1 cellular context compared by ENCODE assay signal in the genomic region with DNA sequence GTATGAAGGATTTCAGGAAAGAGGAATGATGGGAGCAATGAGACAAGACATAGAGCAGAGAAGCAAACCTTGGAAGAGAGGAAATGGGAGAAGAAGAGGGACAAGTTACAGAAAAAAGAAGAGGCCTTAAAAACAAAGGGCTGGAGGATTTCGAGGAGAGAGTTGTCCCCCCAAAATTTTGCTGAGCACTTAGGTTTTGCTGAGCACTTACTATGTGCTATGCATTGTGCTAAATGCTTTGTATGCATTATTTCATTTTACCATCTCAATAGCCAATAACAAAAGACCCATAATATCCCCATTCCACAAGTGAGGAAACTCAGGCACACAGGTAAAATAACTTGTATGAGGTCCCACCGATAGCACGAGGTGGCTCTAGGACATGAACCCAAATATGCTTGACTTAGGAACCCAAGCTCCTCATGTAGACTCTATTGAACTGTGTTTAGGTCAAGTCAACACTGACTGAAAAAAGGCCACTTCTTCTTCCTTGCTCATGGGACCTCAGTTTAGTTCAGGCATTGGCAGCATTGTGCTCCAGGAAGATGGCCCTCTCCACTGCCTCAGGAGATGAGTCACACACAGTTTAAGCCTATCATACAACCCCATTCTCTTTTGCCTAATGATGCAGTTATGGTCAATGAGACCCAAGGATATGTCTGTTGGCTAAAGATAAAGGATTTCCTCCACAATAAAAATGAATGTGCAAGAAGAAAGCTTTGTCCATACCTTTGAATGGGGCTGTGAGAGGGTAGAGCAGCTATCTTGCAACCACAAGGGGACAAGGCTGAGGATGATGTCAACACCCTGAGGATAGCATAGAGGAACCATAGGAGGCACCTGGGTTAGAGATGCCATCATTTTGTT.
TF ChIP-seq lines count a peak whose summit lies in the region.

No MANE protein-coding gene starts in this region.

TF ChIP-seq in K562, 482 proteins besides CTCF, POLR2A, EP300 and RAD21 (continued from another document and continues in another):
- TF ChIP-seq GATAD2A (IDR thresholded peaks at IDR 0.05) (peak; percentile 11; the same call in 1 of the 2 replicates), XRCC5 (IDR thresholded peaks at IDR 0.05; ENCODE audit: low read depth, low read length) (no peak), ZNF121 (CRISPR knock-in tag; conservative IDR thresholded peaks at IDR 0.05) (no peak), BACH1 (tag; IDR thresholded peaks at IDR 0.05) (peak; percentile 80; the same call in 1 of the 2 replicates), THAP12 (CRISPR knock-in tag; IDR thresholded peaks at IDR 0.05) (no peak), ZNF707 (CRISPR knock-in tag; conservative IDR thresholded peaks at IDR 0.05) (no peak), BRCA1 (IDR thresholded peaks at IDR 0.05) (no peak), BRCA1 (CRISPR knock-in tag; IDR thresholded peaks at IDR 0.05) (no peak), SPI1 (IDR thresholded peaks at IDR 0.05; ENCODE audit: borderline replicate concordance, low read depth, low read length) (0 out of 2 replicates have a peak, but pooled peaks have one; percentile 38), ZNF407 (IDR thresholded peaks at IDR 0.05; ENCODE audit: low read depth) (no peak), OTX1 (CRISPR knock-in tag; IDR thresholded peaks at IDR 0.05) (no peak), POLR2AphosphoS5 (IDR thresholded peaks at IDR 0.05; ENCODE audit: control insufficient read depth, insufficient read depth, low read depth, low read length) (peak; percentile 96), HDGF (IDR thresholded peaks at IDR 0.05) (no peak; the same call in 1 of the 2 replicates), FOS (IDR thresholded peaks at IDR 0.05; ENCODE audit: extremely low read depth, insufficient read length) (peak; percentile 77), NFIC (IDR thresholded peaks at IDR 0.05) (peak; percentile 93), ATF6 (CRISPR knock-in tag; IDR thresholded peaks at IDR 0.05) (peak; percentile 75; the same call in 1 of the 2 replicates), TRIM24 (IDR thresholded peaks at IDR 0.05) (peak; percentile 94 to 95), MYNN (IDR thresholded peaks at IDR 0.05) (peak; percentile 60), MYNN (CRISPR knock-in tag; IDR thresholded peaks at IDR 0.05) (no peak), ZMIZ1 (IDR thresholded peaks at IDR 0.05; ENCODE audit: low read depth in 2 of 2, low read length in 2 of 2) (peak in 1 of 2 experiments; percentile 94; a peak in 2 of 4 replicates), ETV6 (IDR thresholded peaks at IDR 0.05; ENCODE audit: borderline replicate concordance in 1 of 2, low read depth in 2 of 2, low read length in 1 of 2) (peak in 1 of 2 experiments; percentile 33; a peak in 1 of 4 replicates), ETV6 (CRISPR knock-in tag; IDR thresholded peaks at IDR 0.05; ENCODE audit: borderline replicate concordance) (no peak), RBFOX2 (IDR thresholded peaks at IDR 0.05; ENCODE audit: low read depth, low read length) (peak; percentile 60), RBBP5 (IDR thresholded peaks at IDR 0.05; ENCODE audit: borderline replicate concordance, insufficient read depth, low read length, poor library complexity, severe bottlenecking) (peak; percentile 57), TCF7 (IDR thresholded peaks at IDR 0.05; ENCODE audit: borderline replicate concordance) (peak; percentile 86; the same call in 1 of the 2 replicates), CBFA2T3 (IDR thresholded peaks at IDR 0.05) (peak; percentile 99), NR1H2 (CRISPR knock-in tag; IDR thresholded peaks at IDR 0.05) (0 out of 2 replicates have a peak, but pooled peaks have one; percentile 87), ZNF197 (CRISPR knock-in tag; IDR thresholded peaks at IDR 0.05; ENCODE audit: low read depth) (peak; percentile 90)
- TF ChIP-seq, protein P1, sequence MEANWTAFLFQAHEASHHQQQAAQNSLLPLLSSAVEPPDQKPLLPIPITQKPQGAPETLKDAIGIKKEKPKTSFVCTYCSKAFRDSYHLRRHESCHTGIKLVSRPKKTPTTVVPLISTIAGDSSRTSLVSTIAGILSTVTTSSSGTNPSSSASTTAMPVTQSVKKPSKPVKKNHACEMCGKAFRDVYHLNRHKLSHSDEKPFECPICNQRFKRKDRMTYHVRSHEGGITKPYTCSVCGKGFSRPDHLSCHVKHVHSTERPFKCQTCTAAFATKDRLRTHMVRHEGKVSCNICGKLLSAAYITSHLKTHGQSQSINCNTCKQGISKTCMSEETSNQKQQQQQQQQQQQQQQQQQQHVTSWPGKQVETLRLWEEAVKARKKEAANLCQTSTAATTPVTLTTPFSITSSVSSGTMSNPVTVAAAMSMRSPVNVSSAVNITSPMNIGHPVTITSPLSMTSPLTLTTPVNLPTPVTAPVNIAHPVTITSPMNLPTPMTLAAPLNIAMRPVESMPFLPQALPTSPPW (CRISPR knock-in tag; IDR thresholded peaks at IDR 0.05), result peak; percentile 66
- TF ChIP-seq, protein P2, sequence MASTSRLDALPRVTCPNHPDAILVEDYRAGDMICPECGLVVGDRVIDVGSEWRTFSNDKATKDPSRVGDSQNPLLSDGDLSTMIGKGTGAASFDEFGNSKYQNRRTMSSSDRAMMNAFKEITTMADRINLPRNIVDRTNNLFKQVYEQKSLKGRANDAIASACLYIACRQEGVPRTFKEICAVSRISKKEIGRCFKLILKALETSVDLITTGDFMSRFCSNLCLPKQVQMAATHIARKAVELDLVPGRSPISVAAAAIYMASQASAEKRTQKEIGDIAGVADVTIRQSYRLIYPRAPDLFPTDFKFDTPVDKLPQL (IDR thresholded peaks at IDR 0.05; ENCODE audit: extremely low read depth, insufficient read length), result no peak
- TF ChIP-seq, protein P3, sequence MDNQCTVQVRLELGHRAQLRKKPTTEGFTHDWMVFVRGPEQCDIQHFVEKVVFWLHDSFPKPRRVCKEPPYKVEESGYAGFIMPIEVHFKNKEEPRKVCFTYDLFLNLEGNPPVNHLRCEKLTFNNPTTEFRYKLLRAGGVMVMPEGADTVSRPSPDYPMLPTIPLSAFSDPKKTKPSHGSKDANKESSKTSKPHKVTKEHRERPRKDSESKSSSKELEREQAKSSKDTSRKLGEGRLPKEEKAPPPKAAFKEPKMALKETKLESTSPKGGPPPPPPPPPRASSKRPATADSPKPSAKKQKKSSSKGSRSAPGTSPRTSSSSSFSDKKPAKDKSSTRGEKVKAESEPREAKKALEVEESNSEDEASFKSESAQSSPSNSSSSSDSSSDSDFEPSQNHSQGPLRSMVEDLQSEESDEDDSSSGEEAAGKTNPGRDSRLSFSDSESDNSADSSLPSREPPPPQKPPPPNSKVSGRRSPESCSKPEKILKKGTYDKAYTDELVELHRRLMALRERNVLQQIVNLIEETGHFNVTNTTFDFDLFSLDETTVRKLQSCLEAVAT (IDR thresholded peaks at IDR 0.05), result peak; percentile 30 to 77
- TF ChIP-seq, protein P4, sequence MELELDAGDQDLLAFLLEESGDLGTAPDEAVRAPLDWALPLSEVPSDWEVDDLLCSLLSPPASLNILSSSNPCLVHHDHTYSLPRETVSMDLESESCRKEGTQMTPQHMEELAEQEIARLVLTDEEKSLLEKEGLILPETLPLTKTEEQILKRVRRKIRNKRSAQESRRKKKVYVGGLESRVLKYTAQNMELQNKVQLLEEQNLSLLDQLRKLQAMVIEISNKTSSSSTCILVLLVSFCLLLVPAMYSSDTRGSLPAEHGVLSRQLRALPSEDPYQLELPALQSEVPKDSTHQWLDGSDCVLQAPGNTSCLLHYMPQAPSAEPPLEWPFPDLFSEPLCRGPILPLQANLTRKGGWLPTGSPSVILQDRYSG (tag; conservative IDR thresholded peaks at IDR 0.05; ENCODE audit: low read depth), result peak; percentile 88; the same call in 1 of the 2 replicates
